ENCODE assay signal across 8 cellular contexts in the genomic region with DNA sequence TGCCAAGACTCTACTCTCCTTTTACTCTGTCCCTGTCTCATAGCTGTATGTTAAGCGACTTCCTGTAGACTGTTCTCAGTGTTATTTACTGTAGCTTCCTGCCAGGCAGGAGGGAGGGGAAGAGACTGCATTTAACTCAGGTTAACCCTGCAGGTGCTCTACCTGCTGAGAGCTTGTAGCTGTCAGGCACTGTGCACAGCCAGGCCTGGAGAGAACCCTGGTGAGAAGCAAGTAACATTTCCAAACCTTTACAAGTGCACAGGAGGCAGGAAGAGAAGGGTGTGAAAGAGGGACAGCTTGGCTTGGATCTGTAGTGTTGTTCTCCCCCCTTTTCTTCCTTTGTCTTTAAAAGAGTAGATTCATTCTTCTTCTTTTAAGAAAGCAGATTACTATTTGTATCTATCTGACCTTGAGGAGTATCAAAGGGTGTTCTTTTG.
DNase-seq lines count a peak whose midpoint lies in the region; ATAC-seq and TF ChIP-seq lines count a peak whose summit lies in the region.

No MANE protein-coding gene starts in this region.

- ATAC-seq in GM18517 (IDR thresholded peaks at IDR 0.05; ENCODE audit: unreplicated experiment) (peak; percentile 61), left ventricle myocardium superior (peak; percentile 47)

- H3K4me3 Mint-ChIP-seq in HFFc6 (peak overlapping the region; percentile 44; the same call in 1 of the 2 replicates), CD14-positive monocyte (no peak overlapping the region)

- H3K36me3 Mint-ChIP-seq in HFFc6 (ENCODE audit: low read depth) = peaks cover 86% of the 10 kb centered on the region
- H3K36me3 Mint-ChIP-seq in CD14-positive monocyte = no peaks in the 10 kb centered on the region

- intact Hi-C loops in left ventricle myocardium superior (cut with micrococcal nuclease) = loop anchor here (10.0 kb wide), 1 partner anchor 108 kb away; no protein-coding TSS in a partner anchor
- intact Hi-C loops in CD14-positive monocyte (cut with micrococcal nuclease) = no loop called here

- H3K9me3 Mint-ChIP-seq in HFFc6 (peaks cover 28% of the 10 kb centered on the region), CD14-positive monocyte (peaks cover 0 to 7% (median 1%) of the 10 kb centered on the region in 7 donors)

- H3K4me1 Mint-ChIP-seq in HFFc6 (ENCODE audit: low read depth) = peaks cover 93% of the 10 kb centered on the region
- H3K4me1 Mint-ChIP-seq in CD14-positive monocyte = no peaks in the 10 kb centered on the region

- H3K27me3 Mint-ChIP-seq in HFFc6 (ENCODE audit: insufficient read depth) (peaks cover 58% of the 10 kb centered on the region), CD14-positive monocyte (ENCODE audit: low read depth in 3 of 3) (peaks cover 0 to 2% (median 0%) of the 10 kb centered on the region in 3 donors)

- DNase-seq in HFFc6 = no peak
- peak; percentile 0 for DNase-seq in NCI-H510A (lab: John Stamatoyannopoulos, UW)
- DNase-seq in left ventricle myocardium superior = no peak
- no peak for DNase-seq in DMS79 treated with DMSO at 0.1 percent for 48 hours (lab: John Stamatoyannopoulos, UW)
- no peak for DNase-seq in cerebellar nuclear complex (lab: John Stamatoyannopoulos, UW)
- no peak for DNase-seq in CD14-positive monocyte (ENCODE audit: low spot score)
- DNase-seq in HCEC 1CT = no peak

- peak overlapping the region; percentile 68 for H3K27ac Mint-ChIP-seq in HFFc6
- no peak overlapping the region for H3K27ac Mint-ChIP-seq in CD14-positive monocyte

- TF ChIP-seq CTCF in HFFc6 (IDR thresholded peaks at IDR 0.05) = no peak
- TF ChIP-seq CTCF in CD14-positive monocyte (IDR thresholded peaks at IDR 0.05) = no peak
